In the genomic region with DNA sequence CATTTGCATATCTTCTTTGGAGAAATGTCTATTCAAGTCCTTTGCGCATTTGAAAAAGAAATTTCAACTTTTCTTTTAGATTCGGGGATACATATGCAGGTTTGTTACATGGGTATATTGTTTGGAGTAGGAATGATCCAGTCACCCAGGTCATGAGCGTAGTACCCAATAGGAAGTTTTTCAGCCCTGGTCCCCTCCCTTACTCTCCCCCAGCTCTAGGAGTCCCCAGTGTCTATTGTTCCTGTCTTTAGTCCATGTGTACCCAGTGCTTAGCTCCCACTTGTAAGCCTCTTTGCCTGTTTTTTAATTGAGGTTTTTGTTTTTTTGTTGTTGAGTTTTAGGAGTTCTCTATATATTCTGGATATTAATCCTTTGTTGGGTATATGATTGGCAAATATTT, we compare ENCODE assay signal across 1 cellular context.
TF ChIP-seq lines count a peak whose summit lies in the region.

No MANE protein-coding gene starts in this region.

TF ChIP-seq in GM23338, 12 proteins besides CTCF, POLR2A, EP300 and RAD21 (continued from another document):
- TF ChIP-seq, protein P1, sequence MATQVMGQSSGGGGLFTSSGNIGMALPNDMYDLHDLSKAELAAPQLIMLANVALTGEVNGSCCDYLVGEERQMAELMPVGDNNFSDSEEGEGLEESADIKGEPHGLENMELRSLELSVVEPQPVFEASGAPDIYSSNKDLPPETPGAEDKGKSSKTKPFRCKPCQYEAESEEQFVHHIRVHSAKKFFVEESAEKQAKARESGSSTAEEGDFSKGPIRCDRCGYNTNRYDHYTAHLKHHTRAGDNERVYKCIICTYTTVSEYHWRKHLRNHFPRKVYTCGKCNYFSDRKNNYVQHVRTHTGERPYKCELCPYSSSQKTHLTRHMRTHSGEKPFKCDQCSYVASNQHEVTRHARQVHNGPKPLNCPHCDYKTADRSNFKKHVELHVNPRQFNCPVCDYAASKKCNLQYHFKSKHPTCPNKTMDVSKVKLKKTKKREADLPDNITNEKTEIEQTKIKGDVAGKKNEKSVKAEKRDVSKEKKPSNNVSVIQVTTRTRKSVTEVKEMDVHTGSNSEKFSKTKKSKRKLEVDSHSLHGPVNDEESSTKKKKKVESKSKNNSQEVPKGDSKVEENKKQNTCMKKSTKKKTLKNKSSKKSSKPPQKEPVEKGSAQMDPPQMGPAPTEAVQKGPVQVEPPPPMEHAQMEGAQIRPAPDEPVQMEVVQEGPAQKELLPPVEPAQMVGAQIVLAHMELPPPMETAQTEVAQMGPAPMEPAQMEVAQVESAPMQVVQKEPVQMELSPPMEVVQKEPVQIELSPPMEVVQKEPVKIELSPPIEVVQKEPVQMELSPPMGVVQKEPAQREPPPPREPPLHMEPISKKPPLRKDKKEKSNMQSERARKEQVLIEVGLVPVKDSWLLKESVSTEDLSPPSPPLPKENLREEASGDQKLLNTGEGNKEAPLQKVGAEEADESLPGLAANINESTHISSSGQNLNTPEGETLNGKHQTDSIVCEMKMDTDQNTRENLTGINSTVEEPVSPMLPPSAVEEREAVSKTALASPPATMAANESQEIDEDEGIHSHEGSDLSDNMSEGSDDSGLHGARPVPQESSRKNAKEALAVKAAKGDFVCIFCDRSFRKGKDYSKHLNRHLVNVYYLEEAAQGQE (IDR thresholded peaks at IDR 0.05; ENCODE audit: unreplicated experiment), result no peak
- TF ChIP-seq CREB1 (CRISPR knock-in tag; IDR thresholded peaks at IDR 0.05; ENCODE audit: low read depth) (no peak), EZH2 (IDR thresholded peaks at IDR 0.05; ENCODE audit: low read depth, unreplicated experiment) (no peak), NANOG (IDR thresholded peaks at IDR 0.05; ENCODE audit: borderline replicate concordance) (no peak), ZNF331 (CRISPR knock-in tag; IDR thresholded peaks at IDR 0.05; ENCODE audit: low read depth) (no peak), ZNF114 (CRISPR knock-in tag; IDR thresholded peaks at IDR 0.05) (no peak)
- TF ChIP-seq, protein P2, sequence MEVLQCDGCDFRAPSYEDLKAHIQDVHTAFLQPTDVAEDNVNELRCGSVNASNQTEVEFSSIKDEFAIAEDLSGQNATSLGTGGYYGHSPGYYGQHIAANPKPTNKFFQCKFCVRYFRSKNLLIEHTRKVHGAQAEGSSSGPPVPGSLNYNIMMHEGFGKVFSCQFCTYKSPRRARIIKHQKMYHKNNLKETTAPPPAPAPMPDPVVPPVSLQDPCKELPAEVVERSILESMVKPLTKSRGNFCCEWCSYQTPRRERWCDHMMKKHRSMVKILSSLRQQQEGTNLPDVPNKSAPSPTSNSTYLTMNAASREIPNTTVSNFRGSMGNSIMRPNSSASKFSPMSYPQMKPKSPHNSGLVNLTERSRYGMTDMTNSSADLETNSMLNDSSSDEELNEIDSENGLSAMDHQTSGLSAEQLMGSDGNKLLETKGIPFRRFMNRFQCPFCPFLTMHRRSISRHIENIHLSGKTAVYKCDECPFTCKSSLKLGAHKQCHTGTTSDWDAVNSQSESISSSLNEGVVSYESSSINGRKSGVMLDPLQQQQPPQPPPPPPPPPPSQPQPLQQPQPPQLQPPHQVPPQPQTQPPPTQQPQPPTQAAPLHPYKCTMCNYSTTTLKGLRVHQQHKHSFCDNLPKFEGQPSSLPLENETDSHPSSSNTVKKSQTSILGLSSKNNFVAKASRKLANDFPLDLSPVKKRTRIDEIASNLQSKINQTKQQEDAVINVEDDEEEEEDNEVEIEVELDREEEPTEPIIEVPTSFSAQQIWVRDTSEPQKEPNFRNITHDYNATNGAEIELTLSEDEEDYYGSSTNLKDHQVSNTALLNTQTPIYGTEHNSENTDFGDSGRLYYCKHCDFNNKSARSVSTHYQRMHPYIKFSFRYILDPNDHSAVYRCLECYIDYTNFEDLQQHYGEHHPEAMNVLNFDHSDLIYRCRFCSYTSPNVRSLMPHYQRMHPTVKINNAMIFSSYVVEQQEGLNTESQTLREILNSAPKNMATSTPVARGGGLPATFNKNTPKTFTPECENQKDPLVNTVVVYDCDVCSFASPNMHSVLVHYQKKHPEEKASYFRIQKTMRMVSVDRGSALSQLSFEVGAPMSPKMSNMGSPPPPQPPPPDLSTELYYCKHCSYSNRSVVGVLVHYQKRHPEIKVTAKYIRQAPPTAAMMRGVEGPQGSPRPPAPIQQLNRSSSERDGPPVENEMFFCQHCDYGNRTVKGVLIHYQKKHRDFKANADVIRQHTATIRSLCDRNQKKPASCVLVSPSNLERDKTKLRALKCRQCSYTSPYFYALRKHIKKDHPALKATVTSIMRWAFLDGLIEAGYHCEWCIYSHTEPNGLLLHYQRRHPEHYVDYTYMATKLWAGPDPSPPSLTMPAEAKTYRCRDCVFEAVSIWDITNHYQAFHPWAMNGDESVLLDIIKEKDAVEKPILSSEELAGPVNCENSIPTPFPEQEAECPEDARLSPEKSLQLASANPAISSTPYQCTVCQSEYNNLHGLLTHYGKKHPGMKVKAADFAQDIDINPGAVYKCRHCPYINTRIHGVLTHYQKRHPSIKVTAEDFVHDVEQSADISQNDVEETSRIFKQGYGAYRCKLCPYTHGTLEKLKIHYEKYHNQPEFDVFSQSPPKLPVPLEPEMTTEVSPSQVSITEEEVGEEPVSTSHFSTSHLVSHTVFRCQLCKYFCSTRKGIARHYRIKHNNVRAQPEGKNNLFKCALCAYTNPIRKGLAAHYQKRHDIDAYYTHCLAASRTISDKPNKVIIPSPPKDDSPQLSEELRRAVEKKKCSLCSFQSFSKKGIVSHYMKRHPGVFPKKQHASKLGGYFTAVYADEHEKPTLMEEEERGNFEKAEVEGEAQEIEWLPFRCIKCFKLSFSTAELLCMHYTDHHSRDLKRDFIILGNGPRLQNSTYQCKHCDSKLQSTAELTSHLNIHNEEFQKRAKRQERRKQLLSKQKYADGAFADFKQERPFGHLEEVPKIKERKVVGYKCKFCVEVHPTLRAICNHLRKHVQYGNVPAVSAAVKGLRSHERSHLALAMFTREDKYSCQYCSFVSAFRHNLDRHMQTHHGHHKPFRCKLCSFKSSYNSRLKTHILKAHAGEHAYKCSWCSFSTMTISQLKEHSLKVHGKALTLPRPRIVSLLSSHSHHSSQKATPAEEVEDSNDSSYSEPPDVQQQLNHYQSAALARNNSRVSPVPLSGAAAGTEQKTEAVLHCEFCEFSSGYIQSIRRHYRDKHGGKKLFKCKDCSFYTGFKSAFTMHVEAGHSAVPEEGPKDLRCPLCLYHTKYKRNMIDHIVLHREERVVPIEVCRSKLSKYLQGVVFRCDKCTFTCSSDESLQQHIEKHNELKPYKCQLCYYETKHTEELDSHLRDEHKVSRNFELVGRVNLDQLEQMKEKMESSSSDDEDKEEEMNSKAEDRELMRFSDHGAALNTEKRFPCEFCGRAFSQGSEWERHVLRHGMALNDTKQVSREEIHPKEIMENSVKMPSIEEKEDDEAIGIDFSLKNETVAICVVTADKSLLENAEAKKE (CRISPR knock-in tag; IDR thresholded peaks at IDR 0.05), result no peak
